ENCODE assay signal across 28 cellular contexts in genomic region chr1:99772809-99773208, GRCh38.
"Had no signal": no experiment of that assay in that cellular context is flagged by ENCODE, and none has a peak within 500 bp of the region (broad histone marks: within the 10 kb centered on the region; RNA-seq: fewer than 3 reads in every experiment).

No MANE protein-coding gene starts in this region.

- H3K4me3 ChIP-seq: colonic mucosa, coronary artery, dorsolateral prefrontal cortex, esophagus muscularis mucosa, esophagus squamous epithelium, gastrocnemius medialis, gastroesophageal sphincter, heart left ventricle, heart right ventricle had no signal

- H3K9me3 ChIP-seq: colonic mucosa, esophagus muscularis mucosa, esophagus squamous epithelium, gastrocnemius medialis, gastroesophageal sphincter, heart left ventricle, heart right ventricle had no signal

- H3K27ac ChIP-seq: colonic mucosa, coronary artery, dorsolateral prefrontal cortex, epithelial cell of prostate, esophagus muscularis mucosa, esophagus squamous epithelium, foreskin keratinocyte, gastrocnemius medialis, gastroesophageal sphincter, heart left ventricle, heart right ventricle had no signal

- H3K27me3 ChIP-seq: colonic mucosa, esophagus muscularis mucosa, esophagus squamous epithelium, foreskin keratinocyte, gastrocnemius medialis, gastroesophageal sphincter, heart left ventricle had no signal

- ATAC-seq: effector memory CD8-positive, alpha-beta T cell; esophagus mucosa; foreskin keratinocyte; gastrocnemius medialis; gastroesophageal sphincter; heart left ventricle; heart right ventricle had no signal

- H3K27me3 Mint-ChIP-seq: dendritic cell treated with granulocyte-macrophage colony-stimulating factor and Interleukin-4, amounts not matched to agents 40 ng/mL and 50 ng/mL, for 4 days had no signal

- H3K27ac Mint-ChIP-seq: dendritic cell treated with granulocyte-macrophage colony-stimulating factor and Interleukin-4, amounts not matched to agents 40 ng/mL and 50 ng/mL, for 4 days; effector memory CD8-positive, alpha-beta T cell; endodermal cell had no signal

- H3K36me3 ChIP-seq: colonic mucosa, esophagus muscularis mucosa, esophagus squamous epithelium, gastrocnemius medialis, gastroesophageal sphincter, heart left ventricle, heart right ventricle had no signal

- FAIRE-seq: colon, endometrium, endothelial cell of umbilical vein, frontal cortex had no signal

- H3K4me3 Mint-ChIP-seq: dendritic cell treated with granulocyte-macrophage colony-stimulating factor and Interleukin-4, amounts not matched to agents 40 ng/mL and 50 ng/mL, for 4 days; effector memory CD8-positive, alpha-beta T cell; endodermal cell had no signal

- DNase-seq: colonic mucosa; cortex of kidney; dermis blood vessel endothelial cell; dorsolateral prefrontal cortex; effector CD4-positive, alpha-beta T cell; effector CD8-positive, alpha-beta T cell; effector memory CD4-positive, alpha-beta T cell; effector memory CD8-positive, alpha-beta T cell; endodermal cell; esophagus squamous epithelium; foreskin fibroblast; foreskin keratinocyte; foreskin melanocyte; gastrocnemius medialis; glutamatergic neuron; head of caudate nucleus; heart left ventricle; heart right ventricle had no signal

- H3K9me3 Mint-ChIP-seq: dendritic cell treated with granulocyte-macrophage colony-stimulating factor and Interleukin-4, amounts not matched to agents 40 ng/mL and 50 ng/mL, for 4 days; effector memory CD8-positive, alpha-beta T cell; endodermal cell had no signal

- H3K4me1 ChIP-seq: colonic mucosa, foreskin keratinocyte had no signal
